Comparison of ENCODE assay signal across 8 cellular contexts in the genomic region with DNA sequence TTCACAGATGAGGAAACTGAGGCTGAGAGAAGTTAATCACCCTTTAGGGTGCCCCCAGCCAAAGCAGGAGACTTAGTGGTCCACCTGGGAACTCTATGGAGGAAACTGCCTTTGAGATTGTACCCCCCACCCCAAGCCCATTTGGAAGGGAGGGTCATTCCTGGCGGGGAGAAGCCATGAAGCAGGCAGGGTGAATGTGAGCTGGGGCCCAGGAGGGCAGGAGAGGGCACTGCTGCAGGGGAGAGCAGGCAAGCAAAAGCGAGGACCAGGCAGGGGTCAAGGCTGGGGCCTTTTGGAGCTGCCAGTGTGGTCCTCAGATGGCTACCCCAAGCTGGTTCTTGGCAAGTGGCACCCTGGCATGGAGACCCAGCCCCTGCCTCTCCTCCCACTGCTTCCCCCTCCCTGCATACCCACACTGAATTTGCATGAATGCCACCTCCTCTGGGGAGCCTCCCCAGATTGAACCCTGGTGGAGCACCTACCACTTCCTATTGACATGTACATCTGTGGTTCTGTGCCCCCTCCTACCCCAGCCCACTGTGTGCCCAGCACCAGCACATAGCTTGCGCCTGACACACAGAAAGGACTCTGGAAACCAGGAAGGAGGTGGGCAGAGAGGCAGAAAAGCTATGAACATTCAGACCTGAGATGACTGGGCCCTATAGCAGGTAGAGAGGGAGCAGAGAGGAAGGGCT. TPM values are rescaled to one million over a fixed set of nuclear protein-coding genes. Genes with fewer than 3 reads are reported as not detected.
DNase-seq lines count a peak whose midpoint lies in the region; ATAC-seq and TF ChIP-seq lines count a peak whose summit lies in the region.

No MANE protein-coding gene starts in this region.

- H3K36me3 ChIP-seq in RWPE2 (ENCODE audit: low read depth): peaks cover 7% of the 10 kb centered on the region; the same call in 1 of the 2 replicates

- H3K4me3 ChIP-seq in RWPE2 (ENCODE audit: severe bottlenecking): no peak overlapping the region
- peak overlapping the region in 3 of 59 donors; percentile 83 to 94 (median 90) for H3K4me3 ChIP-seq in dorsolateral prefrontal cortex
- no peak overlapping the region for H3K4me3 ChIP-seq in lower leg skin (ENCODE audit: low read depth, poor library complexity, severe bottlenecking)

- DNase-seq in GF-D8 (lab: John Stamatoyannopoulos, UW) (peak; percentile 69), RWPE2 (ENCODE audit: low spot score) (no peak), dorsolateral prefrontal cortex (no peak), osteocyte (ENCODE audit: extremely low spot score, unreplicated experiment) (no peak), lower leg skin (ENCODE audit: low spot score in 2 of 2) (no peak), ureter (ENCODE audit: low spot score) (no peak)

- H3K27me3 ChIP-seq in RWPE2 (ENCODE audit: insufficient read depth, poor library complexity, severe bottlenecking) (no peaks in the 10 kb centered on the region), dorsolateral prefrontal cortex (peaks cover 0 to 17% (median 0%) of the 10 kb centered on the region in 45 donors)

- no peak for TF ChIP-seq CTCF in RWPE2 (IDR thresholded peaks at IDR 0.05; ENCODE audit: poor library complexity, severe bottlenecking)
- TF ChIP-seq CTCF in dorsolateral prefrontal cortex (IDR thresholded peaks at IDR 0.05 in 54 of 56, conservative IDR thresholded peaks at IDR 0.05 in 2 of 56; ENCODE audit: low read depth in 1 of 56, partially characterized antibody in 56 of 56): no peak
- no peak for TF ChIP-seq CTCF in osteocyte (IDR thresholded peaks at IDR 0.05)
- no peak for TF ChIP-seq CTCF in lower leg skin (IDR thresholded peaks at IDR 0.05)

- H3K4me3 Mint-ChIP-seq in osteocyte (ENCODE audit: unreplicated experiment): no peak overlapping the region

- WGBS in lower leg skin, 2 donors: 78 to 89% methylated on average over 3 of the region's 3 CpGs

- no peaks in the 10 kb centered on the region for H3K27me3 Mint-ChIP-seq in osteocyte (ENCODE audit: unreplicated experiment)

- H3K36me3 Mint-ChIP-seq in osteocyte (ENCODE audit: unreplicated experiment): no peaks in the 10 kb centered on the region

- no peaks in the 10 kb centered on the region for H3K9me3 ChIP-seq in RWPE2 (ENCODE audit: severe bottlenecking)

- H3K4me1 Mint-ChIP-seq in osteocyte (ENCODE audit: unreplicated experiment): peaks cover 35% of the 10 kb centered on the region

- intact Hi-C loops in dorsolateral prefrontal cortex (cut with DNase I): loop anchor here (2.0 to 5.0 kb wide), 3 partner anchors 13 to 43 kb away; a partner anchor contains a TSS
- intact Hi-C loops in lower leg skin (cut with DNase I; ENCODE audit: low total_unique reads): no loop called here

- ATAC-seq in RWPE2 (ENCODE audit: low read depth): no peak
- ATAC-seq in HG02973 (IDR thresholded peaks at IDR 0.05; ENCODE audit: unreplicated experiment): no peak
- no peak for ATAC-seq in GM18498 (IDR thresholded peaks at IDR 0.05; ENCODE audit: unreplicated experiment)

- no peaks in the 10 kb centered on the region for H3K9me3 Mint-ChIP-seq in osteocyte (ENCODE audit: unreplicated experiment)

- peak overlapping the region; percentile 47 for H3K27ac Mint-ChIP-seq in osteocyte (ENCODE audit: unreplicated experiment)

- TF ChIP-seq POLR2A in lower leg skin (IDR thresholded peaks at IDR 0.05): no peak

- peak overlapping the region; percentile 51 for H3K27ac ChIP-seq in RWPE2 (ENCODE audit: poor library complexity, severe bottlenecking)
- peak overlapping the region in 57 of 59 donors; percentile 32 to 100 (median 99) for H3K27ac ChIP-seq in dorsolateral prefrontal cortex

- peaks cover 11% of the 10 kb centered on the region for H3K4me1 ChIP-seq in RWPE2 (ENCODE audit: insufficient read depth, poor library complexity, severe bottlenecking)

RNA-seq across cellular contexts. Expression of a gene that starts 1.0 kb away (rescaled TPM):
- total RNA-seq in dorsolateral prefrontal cortex (100 to 1,000 TPM in 45 of 120 experiments, 10 to 100 TPM in 75; 17.3 to 352 (median 81.1) TPM), osteocyte (31.2 and 32.6 TPM in 2 replicates), lower leg skin (10 to 100 TPM; 31.6 to 44.8 (median 39.0) TPM), ureter (151 TPM)

RNA-seq across cellular contexts. Expression of a gene that starts 1.0 kb away (rescaled TPM):
- total RNA-seq in dorsolateral prefrontal cortex (10 to 100 TPM in 18 of 120 experiments, 1 to 10 TPM in 101, under 1 TPM in 1; 0.90 to 20.9 (median 6.7) TPM), osteocyte (0.40 and 0.99 TPM in 2 replicates), lower leg skin (1 to 10 TPM; 1.5 to 2.7 (median 1.7) TPM), ureter (18.2 TPM)

RNA-seq across cellular contexts. Expression of a gene that starts 16.7 kb away (rescaled TPM):
- total RNA-seq in dorsolateral prefrontal cortex (1 to 10 TPM in 2 of 120 experiments, under 1 TPM in 9, not detected in 109; 0.18 to 1.9 (median 0.31) TPM), osteocyte (not detected in 2 replicates), lower leg skin (1 to 10 TPM in 1 of 4 donors, under 1 TPM in 3; 0.42 to 1.6 (median 0.62) TPM), ureter (0.21 TPM)

RNA-seq across cellular contexts. Expression of a gene that starts 38.8 kb away (rescaled TPM):
- total RNA-seq in dorsolateral prefrontal cortex: 100 to 1,000 TPM in 3 of 120 experiments, 10 to 100 TPM in 117; 19.6 to 122 (median 45.6) TPM
- total RNA-seq in osteocyte: 43.2 and 48.6 TPM in 2 replicates
- total RNA-seq in lower leg skin: 100 to 1,000 TPM in 3 of 4 donors, 10 to 100 TPM in 1; 97.9 to 169 (median 144) TPM
- 119 TPM for total RNA-seq in ureter

RNA-seq across cellular contexts. Expression of a gene that starts 57.3 kb away (rescaled TPM):
- 1 to 10 TPM in 109 of 120 experiments, under 1 TPM in 11; 0.55 to 5.6 (median 1.9) TPM for total RNA-seq in dorsolateral prefrontal cortex
- total RNA-seq in osteocyte: 16.0 and 16.2 TPM in 2 replicates
- 1 to 10 TPM; 1.7 to 4.1 (median 2.9) TPM for total RNA-seq in lower leg skin
- 1.2 TPM for total RNA-seq in ureter
